Comparison of ENCODE assay signal across 1 cellular context in the genomic region with DNA sequence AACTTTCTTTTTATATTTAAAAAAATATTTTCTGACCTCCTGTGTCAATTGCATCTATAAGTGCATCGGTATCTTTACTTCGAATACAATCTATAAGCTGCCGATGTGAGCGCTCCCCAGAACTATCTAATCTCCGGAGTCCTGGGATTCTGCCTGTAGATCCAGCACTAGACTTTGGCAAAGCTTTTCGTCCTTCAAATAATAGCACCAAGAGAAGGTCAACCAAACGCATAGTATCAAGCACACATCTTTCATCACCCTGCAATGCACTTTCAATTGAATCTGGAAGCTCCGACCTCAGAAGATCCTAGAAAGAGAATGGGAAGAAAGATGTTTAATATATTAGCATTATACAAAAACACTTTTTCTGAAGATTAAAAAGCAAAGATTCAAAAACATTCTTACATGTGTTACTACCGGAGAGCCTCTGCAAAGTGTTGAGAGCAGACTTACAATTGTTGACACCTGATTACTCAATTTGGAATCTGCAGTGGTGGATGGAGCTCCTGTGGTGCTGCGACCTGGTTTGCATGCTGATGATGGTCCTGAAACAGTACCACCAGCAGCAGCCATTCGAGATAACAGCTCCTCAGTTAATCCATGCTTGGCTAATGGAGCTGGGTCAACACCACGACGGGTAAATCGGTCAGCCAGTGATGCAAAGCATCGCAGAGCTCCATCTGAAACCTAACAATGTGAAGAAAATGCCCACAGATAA.
TF ChIP-seq lines count a peak whose summit lies in the region.

No MANE protein-coding gene starts in this region.

TF ChIP-seq in WTC11, 78 proteins besides CTCF, POLR2A, EP300 and RAD21 (continued from another document):
- TF ChIP-seq ZNF396 (CRISPR knock-in tag; IDR thresholded peaks at IDR 0.05; ENCODE audit: borderline replicate concordance): no peak
- TF ChIP-seq, protein P1, sequence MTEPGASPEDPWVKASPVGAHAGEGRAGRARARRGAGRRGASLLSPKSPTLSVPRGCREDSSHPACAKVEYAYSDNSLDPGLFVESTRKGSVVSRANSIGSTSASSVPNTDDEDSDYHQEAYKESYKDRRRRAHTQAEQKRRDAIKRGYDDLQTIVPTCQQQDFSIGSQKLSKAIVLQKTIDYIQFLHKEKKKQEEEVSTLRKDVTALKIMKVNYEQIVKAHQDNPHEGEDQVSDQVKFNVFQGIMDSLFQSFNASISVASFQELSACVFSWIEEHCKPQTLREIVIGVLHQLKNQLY (CRISPR knock-in tag; IDR thresholded peaks at IDR 0.05): no peak
- TF ChIP-seq, protein P2, sequence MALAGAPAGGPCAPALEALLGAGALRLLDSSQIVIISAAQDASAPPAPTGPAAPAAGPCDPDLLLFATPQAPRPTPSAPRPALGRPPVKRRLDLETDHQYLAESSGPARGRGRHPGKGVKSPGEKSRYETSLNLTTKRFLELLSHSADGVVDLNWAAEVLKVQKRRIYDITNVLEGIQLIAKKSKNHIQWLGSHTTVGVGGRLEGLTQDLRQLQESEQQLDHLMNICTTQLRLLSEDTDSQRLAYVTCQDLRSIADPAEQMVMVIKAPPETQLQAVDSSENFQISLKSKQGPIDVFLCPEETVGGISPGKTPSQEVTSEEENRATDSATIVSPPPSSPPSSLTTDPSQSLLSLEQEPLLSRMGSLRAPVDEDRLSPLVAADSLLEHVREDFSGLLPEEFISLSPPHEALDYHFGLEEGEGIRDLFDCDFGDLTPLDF (CRISPR knock-in tag; IDR thresholded peaks at IDR 0.05): no peak
- TF ChIP-seq IRF1 (CRISPR knock-in tag; IDR thresholded peaks at IDR 0.05): no peak
- TF ChIP-seq JUN (CRISPR knock-in tag; IDR thresholded peaks at IDR 0.05): no peak
- TF ChIP-seq ATF1 (CRISPR knock-in tag; IDR thresholded peaks at IDR 0.05): no peak
- TF ChIP-seq GABPB1 (CRISPR knock-in tag; IDR thresholded peaks at IDR 0.05): no peak
